15 cellular contexts compared by ENCODE assay signal in genomic region chr7:2149672-2150444, GRCh38.
"Had no signal": no experiment of that assay in that cellular context is flagged by ENCODE, and none has a peak within 500 bp of the region (broad histone marks: within the 10 kb centered on the region; RNA-seq: fewer than 3 reads in every experiment).

No MANE protein-coding gene starts in this region.

- ATAC-seq: activated naive CD4-positive, alpha-beta T cell treated with anti-CD3 and anti-CD28 coated beads, Interleukin-2, amount 50 U/mL, for 72 hours; left lobe of liver; stimulated activated effector memory CD8-positive, alpha-beta T cell treated with anti-CD3 and anti-CD28 coated beads, Interleukin-12 subunit alpha, Interleukin-12 subunit beta, amount 100 ng/mL, for 72 hours had no signal

- H3K9me3 ChIP-seq: pancreas, transverse colon had no signal

- H3K27me3 ChIP-seq: pancreas, transverse colon had no signal

- DNase-seq: activated CD4-positive, alpha-beta T cell treated with anti-CD3 and anti-CD28 coated beads for 48 hours; activated CD8-positive, alpha-beta memory T cell treated with anti-CD3 and anti-CD28 coated beads for 24 hours; amniotic stem cell; cerebellar nuclear complex; glutamatergic neuron; retina; transverse colon; WERI-Rb-1 had no signal

- H3K4me3 Mint-ChIP-seq: brain; dendritic cell treated with granulocyte-macrophage colony-stimulating factor and Interleukin-4, amounts not matched to agents 40 ng/mL and 50 ng/mL, for 4 days; memory B cell; stimulated activated effector memory CD8-positive, alpha-beta T cell treated with anti-CD3 and anti-CD28 coated beads, Interleukin-12 subunit alpha, Interleukin-12 subunit beta, amount 100 ng/mL, for 72 hours had no signal

- H3K27ac Mint-ChIP-seq: dendritic cell treated with granulocyte-macrophage colony-stimulating factor and Interleukin-4, amounts not matched to agents 40 ng/mL and 50 ng/mL, for 4 days; memory B cell had no signal

- H3K27me3 Mint-ChIP-seq: brain; dendritic cell treated with granulocyte-macrophage colony-stimulating factor and Interleukin-4, amounts not matched to agents 40 ng/mL and 50 ng/mL, for 4 days; memory B cell had no signal

- H3K36me3 Mint-ChIP-seq: activated naive CD4-positive, alpha-beta T cell treated with anti-CD3 and anti-CD28 coated beads, Interleukin-2, amount 50 U/mL, for 72 hours had no signal

- H3K4me3 ChIP-seq: pancreas, transverse colon had no signal

- H3K27ac ChIP-seq: pancreas, transverse colon, WERI-Rb-1 had no signal

- H3K4me1 ChIP-seq: pancreas, transverse colon had no signal

- H3K9me3 Mint-ChIP-seq: activated naive CD4-positive, alpha-beta T cell treated with anti-CD3 and anti-CD28 coated beads, Interleukin-2, amount 50 U/mL, for 72 hours; brain; dendritic cell treated with granulocyte-macrophage colony-stimulating factor and Interleukin-4, amounts not matched to agents 40 ng/mL and 50 ng/mL, for 4 days; memory B cell; stimulated activated effector memory CD8-positive, alpha-beta T cell treated with anti-CD3 and anti-CD28 coated beads, Interleukin-12 subunit alpha, Interleukin-12 subunit beta, amount 100 ng/mL, for 72 hours had no signal

- H3K36me3 ChIP-seq: transverse colon had no signal
